Comparison of ENCODE assay signal across 21 cellular contexts in genomic region chr21:42423685-42424084, GRCh38. TPM values are rescaled to one million over a fixed set of nuclear protein-coding genes. Genes with fewer than 3 reads are reported as not detected.
DNase-seq lines count a peak whose midpoint lies in the region; ATAC-seq and TF ChIP-seq lines count a peak whose summit lies in the region.
"Had no signal": no experiment of that assay in that cellular context is flagged by ENCODE, and none has a peak within 500 bp of the region (broad histone marks: within the 10 kb centered on the region; RNA-seq: fewer than 3 reads in every experiment).

No MANE protein-coding gene starts in this region.

- no peaks in the 10 kb centered on the region for H3K9me3 ChIP-seq in breast epithelium
- peaks cover 22% of the 10 kb centered on the region for H3K9me3 ChIP-seq in left ventricle myocardium inferior (replicated peaks)
- H3K9me3 ChIP-seq: colonic mucosa, SK-N-SH, stomach, upper lobe of left lung had no signal

- H3K27me3 Mint-ChIP-seq in activated T-cell treated with anti-CD3 and anti-CD28 coated beads, Interleukin-2, amount 50 U/mL, for 72 hours (ENCODE audit: low read depth): no peaks in the 10 kb centered on the region
- H3K27me3 Mint-ChIP-seq in activated T-helper 17 cell treated with anti-CD3 and anti-CD28 coated beads, Interleukin-2, amount 50 U/mL, for 72 hours: no peaks in the 10 kb centered on the region
- H3K27me3 Mint-ChIP-seq in stimulated activated naive CD8-positive, alpha-beta T cell treated with anti-CD3 and anti-CD28 coated beads, Interleukin-15, amount 100 ng/mL, for 72 hours: no peaks in the 10 kb centered on the region

- H3K4me3 ChIP-seq in breast epithelium (no peak overlapping the region), left ventricle myocardium inferior (no peak overlapping the region)
- H3K4me3 ChIP-seq: colonic mucosa, sigmoid colon, stomach, upper lobe of left lung had no signal

- H3K36me3 ChIP-seq in breast epithelium (no peaks in the 10 kb centered on the region), left ventricle myocardium inferior (no peaks in the 10 kb centered on the region)
- H3K36me3 ChIP-seq: colonic mucosa, sigmoid colon, stomach, upper lobe of left lung had no signal

- intact Hi-C loops in breast epithelium (cut with DNase I; ENCODE audit: low total_unique reads) (no loop called here), left ventricle myocardium inferior (cut with micrococcal nuclease) (no loop called here)

- H3K36me3 Mint-ChIP-seq in activated T-cell treated with anti-CD3 and anti-CD28 coated beads, Interleukin-2, amount 50 U/mL, for 72 hours (ENCODE audit: insufficient read depth in 2 of 2): peaks cover 29 to 58% of the 10 kb centered on the region in 2 donors
- H3K36me3 Mint-ChIP-seq in activated T-helper 17 cell treated with anti-CD3 and anti-CD28 coated beads, Interleukin-2, amount 50 U/mL, for 72 hours (ENCODE audit: low read depth): peaks cover 3% of the 10 kb centered on the region

- peak overlapping the region; percentile 33 for H3K27ac Mint-ChIP-seq in activated T-cell treated with anti-CD3 and anti-CD28 coated beads, Interleukin-2, amount 50 U/mL, for 72 hours
- peak overlapping the region; percentile 87 for H3K27ac Mint-ChIP-seq in activated T-helper 17 cell treated with anti-CD3 and anti-CD28 coated beads, Interleukin-2, amount 50 U/mL, for 72 hours
- H3K27ac Mint-ChIP-seq in stimulated activated naive CD8-positive, alpha-beta T cell treated with anti-CD3 and anti-CD28 coated beads, Interleukin-15, amount 100 ng/mL, for 72 hours: peak overlapping the region; percentile 66 to 78
- H3K27ac Mint-ChIP-seq: nephron had no signal

- H3K4me3 Mint-ChIP-seq in activated T-cell treated with anti-CD3 and anti-CD28 coated beads, Interleukin-2, amount 50 U/mL, for 72 hours: peak overlapping the region; percentile 68
- H3K4me3 Mint-ChIP-seq in activated T-helper 17 cell treated with anti-CD3 and anti-CD28 coated beads, Interleukin-2, amount 50 U/mL, for 72 hours: peak overlapping the region; percentile 76
- peak overlapping the region; percentile 72 to 77 for H3K4me3 Mint-ChIP-seq in stimulated activated naive CD8-positive, alpha-beta T cell treated with anti-CD3 and anti-CD28 coated beads, Interleukin-15, amount 100 ng/mL, for 72 hours
- H3K4me3 Mint-ChIP-seq: nephron had no signal

- ATAC-seq in activated T-cell treated with anti-CD3 and anti-CD28 coated beads, Interleukin-2, amount 50 U/mL, for 72 hours (replicated peaks in 1 of 2): peak in 1 of 2 donors; percentile 5
- ATAC-seq in GM21786 (IDR thresholded peaks at IDR 0.05; ENCODE audit: unreplicated experiment): peak; percentile 11
- ATAC-seq in activated T-helper 17 cell treated with anti-CD3 and anti-CD28 coated beads, Interleukin-2, amount 50 U/mL, for 72 hours (replicated peaks): no peak
- no peak for ATAC-seq in stimulated activated naive CD8-positive, alpha-beta T cell treated with anti-CD3 and anti-CD28 coated beads, Interleukin-15, amount 100 ng/mL, for 72 hours
- ATAC-seq in GM18867 (IDR thresholded peaks at IDR 0.05; ENCODE audit: unreplicated experiment): no peak
- ATAC-seq: Panc1 had no signal

- H3K27me3 ChIP-seq in breast epithelium (peaks cover 0 to 17% of the 10 kb centered on the region in 2 donors), left ventricle myocardium inferior (ENCODE audit: low read depth) (peaks cover 89% of the 10 kb centered on the region)
- H3K27me3 ChIP-seq: colonic mucosa, upper lobe of left lung had no signal

- H3K27ac ChIP-seq in breast epithelium: no peak overlapping the region
- H3K27ac ChIP-seq in left ventricle myocardium inferior (replicated peaks): no peak overlapping the region
- H3K27ac ChIP-seq: colonic mucosa, sigmoid colon, upper lobe of left lung had no signal

- no peak for TF ChIP-seq CTCF in breast epithelium (IDR thresholded peaks at IDR 0.05)
- TF ChIP-seq CTCF in left ventricle myocardium inferior (IDR thresholded peaks at IDR 0.05; ENCODE audit: borderline replicate concordance): no peak

- no peak for TF ChIP-seq POLR2A in breast epithelium (IDR thresholded peaks at IDR 0.05)

- peaks cover 5 to 7% of the 10 kb centered on the region in 2 donors for H3K9me3 Mint-ChIP-seq in activated T-cell treated with anti-CD3 and anti-CD28 coated beads, Interleukin-2, amount 50 U/mL, for 72 hours
- no peaks in the 10 kb centered on the region for H3K9me3 Mint-ChIP-seq in activated T-helper 17 cell treated with anti-CD3 and anti-CD28 coated beads, Interleukin-2, amount 50 U/mL, for 72 hours
- peaks cover 0 to 5% of the 10 kb centered on the region in 2 donors for H3K9me3 Mint-ChIP-seq in stimulated activated naive CD8-positive, alpha-beta T cell treated with anti-CD3 and anti-CD28 coated beads, Interleukin-15, amount 100 ng/mL, for 72 hours

- peaks cover 88% of the 10 kb centered on the region for H3K4me1 Mint-ChIP-seq in activated T-cell treated with anti-CD3 and anti-CD28 coated beads, Interleukin-2, amount 50 U/mL, for 72 hours (ENCODE audit: low read depth)
- peaks cover 75% of the 10 kb centered on the region for H3K4me1 Mint-ChIP-seq in activated T-helper 17 cell treated with anti-CD3 and anti-CD28 coated beads, Interleukin-2, amount 50 U/mL, for 72 hours
- peaks cover 78% of the 10 kb centered on the region for H3K4me1 Mint-ChIP-seq in stimulated activated naive CD8-positive, alpha-beta T cell treated with anti-CD3 and anti-CD28 coated beads, Interleukin-15, amount 100 ng/mL, for 72 hours
- H3K4me1 Mint-ChIP-seq: nephron had no signal

- H3K4me1 ChIP-seq in breast epithelium: no peaks in the 10 kb centered on the region
- H3K4me1 ChIP-seq in left ventricle myocardium inferior: no peaks in the 10 kb centered on the region
- H3K4me1 ChIP-seq: colonic mucosa, sigmoid colon had no signal

- DNase-seq in activated T-cell treated with anti-CD3 and anti-CD28 coated beads, Interleukin-2, amount 50 U/mL, for 72 hours: no peak
- no peak for DNase-seq in activated T-cell treated with anti-CD3 and anti-CD28 coated beads, Interleukin-2, amount 50 U/mL, for 1 hour
- DNase-seq in stimulated activated naive CD8-positive, alpha-beta T cell treated with anti-CD3 and anti-CD28 coated beads, Interleukin-15, amount 100 ng/mL, for 72 hours: no peak
- no peak for DNase-seq in breast epithelium (ENCODE audit: low spot score in 2 of 2)
- DNase-seq in left ventricle myocardium inferior: no peak
- DNase-seq: colonic mucosa, hypothalamus, mesenchymal stem cell, NCI-H82, sigmoid colon, SK-N-SH, stomach had no signal

RNA-seq across cellular contexts. Expression of gene UBASH3A, which starts 20.0 kb away (rescaled TPM):
- 10 to 100 TPM; 54.5 to 57.4 TPM for total RNA-seq in activated T-cell treated with anti-CD3 and anti-CD28 coated beads, Interleukin-2, amount 50 U/mL, for 72 hours
- total RNA-seq in activated T-helper 17 cell treated with anti-CD3 and anti-CD28 coated beads, Interleukin-2, amount 50 U/mL, for 72 hours: 10 to 100 TPM; 28.3 to 42.1 TPM
- 1 to 10 TPM in 1 of 3 donors, under 1 TPM in 2; 0.32 to 1.5 (median 0.66) TPM for total RNA-seq in breast epithelium
- total RNA-seq in left ventricle myocardium inferior: not detected
- total RNA-seq: G401, kidney epithelial cell, LHCN-M2, sigmoid colon had no signal

RNA-seq across cellular contexts. Expression of gene TMPRSS3, which starts 27.8 kb away (rescaled TPM):
- total RNA-seq in activated T-cell treated with anti-CD3 and anti-CD28 coated beads, Interleukin-2, amount 50 U/mL, for 72 hours: 10 to 100 TPM; 57.1 to 91.9 TPM
- 100 to 1,000 TPM in 1 of 2 donors, 10 to 100 TPM in 1; 24.0 to 163 TPM for total RNA-seq in activated T-helper 17 cell treated with anti-CD3 and anti-CD28 coated beads, Interleukin-2, amount 50 U/mL, for 72 hours
- total RNA-seq in breast epithelium: 10 to 100 TPM in 1 of 3 donors, 1 to 10 TPM in 1, not detected in 1; 9.2 to 27.2 TPM
- not detected for total RNA-seq in left ventricle myocardium inferior
- total RNA-seq: G401, LHCN-M2 had no signal

RNA-seq across cellular contexts. Expression of gene TFF1, which starts 57.4 kb away (rescaled TPM):
- total RNA-seq in activated T-cell treated with anti-CD3 and anti-CD28 coated beads, Interleukin-2, amount 50 U/mL, for 72 hours: 1 to 10 TPM in 1 of 2 donors, under 1 TPM in 1; 0.97 to 1.7 TPM
- total RNA-seq in activated T-helper 17 cell treated with anti-CD3 and anti-CD28 coated beads, Interleukin-2, amount 50 U/mL, for 72 hours: not detected
- total RNA-seq in breast epithelium: 1 to 10 TPM in 1 of 3 donors, under 1 TPM in 1, not detected in 1; 0.98 to 4.4 TPM
- total RNA-seq in left ventricle myocardium inferior: not detected
- total RNA-seq: G401, kidney epithelial cell, LHCN-M2 had no signal

Comparison
In these comparisons a context has a peak if more than half of its experiments do, and no peak if none do; other contexts are left out.
1. H3K27ac Mint-ChIP-seq: peak in every context shown above with its lines; median percentile 87 in activated T-helper 17 cell treated with anti-CD3 and anti-CD28 coated beads, Interleukin-2, amount 50 U/mL, for 72 hours; 72 in stimulated activated naive CD8-positive, alpha-beta T cell treated with anti-CD3 and anti-CD28 coated beads, Interleukin-15, amount 100 ng/mL, for 72 hours; 33 in activated T-cell treated with anti-CD3 and anti-CD28 coated beads, Interleukin-2, amount 50 U/mL, for 72 hours.
2. RNA of gene UBASH3A, which starts 20.0 kb away (total RNA-seq): 54.5 to 57.4 TPM in activated T-cell treated with anti-CD3 and anti-CD28 coated beads, Interleukin-2, amount 50 U/mL, for 72 hours and 28.3 to 42.1 TPM in activated T-helper 17 cell treated with anti-CD3 and anti-CD28 coated beads, Interleukin-2, amount 50 U/mL, for 72 hours; 0.32 to 1.5 TPM in breast epithelium and not detected in left ventricle myocardium inferior (single experiment); every median in the first group is over 10 times any median in the second.
3. Peak in every context shown above with its lines, with median percentiles within 50 percentile points of each other: H3K4me3 Mint-ChIP-seq.